Comparison of ENCODE assay signal across 18 cellular contexts in genomic region chr2:85954918-85955420, GRCh38.
DNase-seq lines count a peak whose midpoint lies in the region; ATAC-seq and TF ChIP-seq lines count a peak whose summit lies in the region.
"Had no signal": no experiment of that assay in that cellular context is flagged by ENCODE, and none has a peak within 500 bp of the region (broad histone marks: within the 10 kb centered on the region; RNA-seq: fewer than 3 reads in every experiment).

No MANE protein-coding gene starts in this region.

- no peaks in the 10 kb centered on the region for H3K27me3 Mint-ChIP-seq in stimulated activated naive CD8-positive, alpha-beta T cell treated with anti-CD3 and anti-CD28 coated beads, Interleukin-15, amount 100 ng/mL, for 72 hours
- peaks cover 0 to 3% (median 2%) of the 10 kb centered on the region in 3 donors for H3K27me3 Mint-ChIP-seq in CD14-positive monocyte (ENCODE audit: low read depth in 3 of 3)
- H3K27me3 Mint-ChIP-seq: CD8-positive, alpha-beta memory T cell; T-cell had no signal

- H3K27me3 ChIP-seq in H7 (ENCODE audit: control insufficient read depth, insufficient read depth, low read length) = no peaks in the 10 kb centered on the region
- H3K27me3 ChIP-seq: tibial artery had no signal

- ATAC-seq in left lobe of liver (peak; percentile 23), HG02763 (IDR thresholded peaks at IDR 0.05; ENCODE audit: unreplicated experiment) (no peak)
- ATAC-seq in stimulated activated naive CD8-positive, alpha-beta T cell treated with anti-CD3 and anti-CD28 coated beads, Interleukin-15, amount 100 ng/mL, for 72 hours = no peak
- ATAC-seq: activated naive CD4-positive, alpha-beta T cell treated with anti-CD3 and anti-CD28 coated beads, Interleukin-2, amount 50 U/mL, for 72 hours; T-cell had no signal

- H3K4me3 ChIP-seq in H7 (ENCODE audit: insufficient read depth, low read depth, low read length) = no peak overlapping the region
- H3K4me3 ChIP-seq: tibial artery had no signal

- no peaks in the 10 kb centered on the region for H3K36me3 Mint-ChIP-seq in CD14-positive monocyte
- H3K36me3 Mint-ChIP-seq: activated naive CD4-positive, alpha-beta T cell treated with anti-CD3 and anti-CD28 coated beads, Interleukin-2, amount 50 U/mL, for 72 hours; T-cell had no signal

- H3K4me1 Mint-ChIP-seq in stimulated activated naive CD8-positive, alpha-beta T cell treated with anti-CD3 and anti-CD28 coated beads, Interleukin-15, amount 100 ng/mL, for 72 hours = no peaks in the 10 kb centered on the region
- H3K4me1 Mint-ChIP-seq in CD14-positive monocyte = peaks cover 5% of the 10 kb centered on the region
- H3K4me1 Mint-ChIP-seq: CD8-positive, alpha-beta memory T cell had no signal

- intact Hi-C loops in CD14-positive monocyte (cut with micrococcal nuclease) = no loop called here

- H3K4me3 Mint-ChIP-seq in stimulated activated naive CD8-positive, alpha-beta T cell treated with anti-CD3 and anti-CD28 coated beads, Interleukin-15, amount 100 ng/mL, for 72 hours = no peak overlapping the region
- H3K4me3 Mint-ChIP-seq in CD14-positive monocyte = no peak overlapping the region
- H3K4me3 Mint-ChIP-seq: CD8-positive, alpha-beta memory T cell; T-cell had no signal

- no peaks in the 10 kb centered on the region for H3K36me3 ChIP-seq in H7 (replicated peaks; ENCODE audit: control insufficient read depth, insufficient read depth, low read length)
- H3K36me3 ChIP-seq: tibial artery had no signal

- peak; percentile 24 for DNase-seq in NCI-H2196 (lab: John Stamatoyannopoulos, UW; ENCODE audit: unreplicated experiment)
- DNase-seq in NCI-H2196 treated with DMSO at 0.1 percent for 48 hours (lab: John Stamatoyannopoulos, UW; ENCODE audit: unreplicated experiment) = no peak
- peak; percentile 55 for DNase-seq in NCI-H510A (lab: John Stamatoyannopoulos, UW)
- DNase-seq in left lobe of liver (ENCODE audit: low spot score) = no peak
- DNase-seq in stimulated activated naive CD8-positive, alpha-beta T cell treated with anti-CD3 and anti-CD28 coated beads, Interleukin-15, amount 100 ng/mL, for 72 hours = no peak
- DNase-seq in H7 = no peak
- DNase-seq in CD14-positive monocyte (ENCODE audit: low spot score) = no peak
- DNase-seq: activated CD4-positive, alpha-beta T cell treated with anti-CD3 and anti-CD28 coated beads for 1 hour; CD8-positive, alpha-beta memory T cell; effector memory CD4-positive, alpha-beta T cell; midbrain; MM.1S; NCI-H524 treated with DMSO at 0.1 percent for 48 hours; RPMI8226; T-cell; tibial artery had no signal

- TF ChIP-seq CTCF in CD14-positive monocyte (IDR thresholded peaks at IDR 0.05) = no peak

- peak overlapping the region; percentile 3 to 50 for H3K27ac Mint-ChIP-seq in stimulated activated naive CD8-positive, alpha-beta T cell treated with anti-CD3 and anti-CD28 coated beads, Interleukin-15, amount 100 ng/mL, for 72 hours
- no peak overlapping the region for H3K27ac Mint-ChIP-seq in CD14-positive monocyte
- H3K27ac Mint-ChIP-seq: T-cell had no signal

- H3K9me3 Mint-ChIP-seq in stimulated activated naive CD8-positive, alpha-beta T cell treated with anti-CD3 and anti-CD28 coated beads, Interleukin-15, amount 100 ng/mL, for 72 hours = no peaks in the 10 kb centered on the region
- no peaks in the 10 kb centered on the region for H3K9me3 Mint-ChIP-seq in CD14-positive monocyte
- H3K9me3 Mint-ChIP-seq: activated naive CD4-positive, alpha-beta T cell treated with anti-CD3 and anti-CD28 coated beads, Interleukin-2, amount 50 U/mL, for 72 hours; CD8-positive, alpha-beta memory T cell; T-cell had no signal

Comparison
In these comparisons a context has a peak if more than half of its experiments do, and no peak if none do; other contexts are left out.
1. DNase-seq: peak in NCI-H2196 (single experiment) and NCI-H510A (single experiment); none in NCI-H2196 treated with DMSO at 0.1 percent for 48 hours (single experiment), left lobe of liver (single experiment), stimulated activated naive CD8-positive, alpha-beta T cell treated with anti-CD3 and anti-CD28 coated beads, Interleukin-15, amount 100 ng/mL, for 72 hours (0 of 2), H7 (single experiment) and CD14-positive monocyte (single experiment).
2. H3K27ac Mint-ChIP-seq: peak in stimulated activated naive CD8-positive, alpha-beta T cell treated with anti-CD3 and anti-CD28 coated beads, Interleukin-15, amount 100 ng/mL, for 72 hours (2 of 2); none in CD14-positive monocyte (0 of 7).